ENCODE assay signal across 12 cellular contexts in genomic region chr9:92481029-92481633, GRCh38. TPM values are rescaled to one million over a fixed set of nuclear protein-coding genes. Genes with fewer than 3 reads are reported as not detected.
DNase-seq lines count a peak whose midpoint lies in the region; ATAC-seq, FAIRE-seq and TF ChIP-seq lines count a peak whose summit lies in the region.
"Had no signal": no experiment of that assay in that cellular context is flagged by ENCODE, and none has a peak within 500 bp of the region (broad histone marks: within the 10 kb centered on the region; RNA-seq: fewer than 3 reads in every experiment).

No MANE protein-coding gene starts in this region.

- H3K9me3 Mint-ChIP-seq in activated naive CD4-positive, alpha-beta T cell treated with anti-CD3 and anti-CD28 coated beads, Interleukin-2, amount 50 U/mL, for 72 hours: no peaks in the 10 kb centered on the region

- no peaks in the 10 kb centered on the region for H3K9me1 ChIP-seq in endothelial cell of umbilical vein (replicated peaks; ENCODE audit: control insufficient read depth, extremely low read depth, insufficient read depth, low read length)

- DNase-seq in endothelial cell of umbilical vein (ENCODE audit: low read depth, low spot score) (no peak), NCI-H1436 treated with DMSO at 0.1 percent for 48 hours (lab: John Stamatoyannopoulos, UW) (no peak)
- no peak for DNase-seq in activated naive CD4-positive, alpha-beta T cell treated with anti-CD3 and anti-CD28 coated beads, Interleukin-2, amount 50 U/mL, for 72 hours (ENCODE audit: low spot score in 2 of 2)
- DNase-seq: MM.1S, SW 1271, upper lobe of left lung had no signal

- peak overlapping the region; percentile 25 for H3K9ac ChIP-seq in HUES6 (ENCODE audit: low read length)
- H3K9ac ChIP-seq in endothelial cell of umbilical vein (replicated peaks; ENCODE audit: extremely low read depth, insufficient read depth, low read length): no peak overlapping the region
- H3K9ac ChIP-seq in rectal smooth muscle tissue (ENCODE audit: low read length): no peak overlapping the region

- H3K4me2 ChIP-seq in endothelial cell of umbilical vein (ENCODE audit: insufficient read depth, low read length): peak overlapping the region; percentile 17

- dilution Hi-C loops in endothelial cell of umbilical vein (cut with MboI; ENCODE audit: extremely low pct_ligation_motif_present, low sequenced_read_pairs): no loop called here

- FAIRE-seq in endothelial cell of umbilical vein (lab: Jason Lieb, UNC): no peak

- H3K27me3 ChIP-seq in HUES6 (ENCODE audit: control insufficient read depth, insufficient read depth, low read length) (no peaks in the 10 kb centered on the region), endothelial cell of umbilical vein (ENCODE audit: control insufficient read depth in 2 of 2, insufficient read depth in 2 of 2, low read length in 2 of 2) (no peaks in the 10 kb centered on the region), rectal smooth muscle tissue (ENCODE audit: control insufficient read depth, insufficient read depth, low read length) (no peaks in the 10 kb centered on the region)
- H3K27me3 ChIP-seq: upper lobe of left lung had no signal

- ATAC-seq in GM18502 (IDR thresholded peaks at IDR 0.05; ENCODE audit: poor library complexity, unreplicated experiment) (peak; percentile 57), GM18870 (IDR thresholded peaks at IDR 0.05; ENCODE audit: unreplicated experiment) (no peak), GM21390 (IDR thresholded peaks at IDR 0.05; ENCODE audit: unreplicated experiment) (no peak)
- no peak for ATAC-seq in activated naive CD4-positive, alpha-beta T cell treated with anti-CD3 and anti-CD28 coated beads, Interleukin-2, amount 50 U/mL, for 72 hours

- POLR2A ChIA-PET in endothelial cell of umbilical vein (lab: Charles Lee): interaction anchor here (0.6 kb wide), 1 partner anchor 366 kb away, joined by 5 read pairs; the partner anchor contains the start of gene SPTLC1

- CTCF ChIA-PET in endothelial cell of umbilical vein (lab: Charles Lee): interaction anchor here (1.0 to 1.7 kb wide), 7 partner anchors 12 to 120 kb away, joined by 3 to 5 read pairs (median 4); no protein-coding TSS in a partner anchor

- intact Hi-C loops in endothelial cell of umbilical vein (cut with micrococcal nuclease): loop anchor here (10.0 kb wide), 1 partner anchor 46 kb away; no protein-coding TSS in a partner anchor

- no peaks in the 10 kb centered on the region for H4K20me1 ChIP-seq in endothelial cell of umbilical vein (replicated peaks; ENCODE audit: control insufficient read depth, extremely low read depth, insufficient read depth, low read length)

- H3K36me3 Mint-ChIP-seq in activated naive CD4-positive, alpha-beta T cell treated with anti-CD3 and anti-CD28 coated beads, Interleukin-2, amount 50 U/mL, for 72 hours: no peaks in the 10 kb centered on the region

- no TSS peak for BruUV-seq in endothelial cell of umbilical vein (replicated peaks; lab: Mats Ljungman, UMichigan)

- TF ChIP-seq CTCF in endothelial cell of umbilical vein (IDR thresholded peaks at IDR 0.05; ENCODE audit: extremely low read depth in 1 of 2, insufficient read depth in 1 of 2, low read depth in 1 of 2, low read length in 2 of 2): no peak

- no peak overlapping the region for H2AFZ ChIP-seq in endothelial cell of umbilical vein (ENCODE audit: low read depth, low read length)

- no peaks in the 10 kb centered on the region for H3K79me2 ChIP-seq in endothelial cell of umbilical vein (ENCODE audit: control insufficient read depth, insufficient read depth, low read length)

- peak overlapping the region; percentile 74; the same call in 1 of the 2 replicates for H3K27ac ChIP-seq in HUES6 (ENCODE audit: low read depth, low read length)
- no peak overlapping the region for H3K27ac ChIP-seq in endothelial cell of umbilical vein (ENCODE audit: insufficient read depth, low read depth, low read length)
- peak overlapping the region; percentile 76 for H3K27ac ChIP-seq in rectal smooth muscle tissue (ENCODE audit: low read depth, low read length)

- H3K4me3 ChIP-seq in HUES6 (ENCODE audit: low read depth, low read length) (0 out of 2 replicates have a peak overlapping the region, but pooled peaks have one; percentile 9), endothelial cell of umbilical vein (replicated peaks in 1 of 3; ENCODE audit: insufficient read depth in 1 of 3, low read depth in 1 of 3, low read length in 3 of 3) (no peak overlapping the region), rectal smooth muscle tissue (ENCODE audit: low read length) (peak overlapping the region; percentile 33)
- H3K4me3 ChIP-seq: upper lobe of left lung had no signal

- no peak overlapping the region for H3K27ac Mint-ChIP-seq in activated naive CD4-positive, alpha-beta T cell treated with anti-CD3 and anti-CD28 coated beads, Interleukin-2, amount 50 U/mL, for 72 hours

- H3K4me1 ChIP-seq in HUES6 (ENCODE audit: control insufficient read depth, insufficient read depth, low read length) (peaks cover 22% of the 10 kb centered on the region), endothelial cell of umbilical vein (ENCODE audit: control insufficient read depth, extremely low read depth, insufficient read depth, low read length) (peaks cover 26% of the 10 kb centered on the region), rectal smooth muscle tissue (ENCODE audit: control insufficient read depth, insufficient read depth, low read length) (peaks cover 44% of the 10 kb centered on the region)

- TF ChIP-seq POLR2A in endothelial cell of umbilical vein (IDR thresholded peaks at IDR 0.05; ENCODE audit: low read depth, low read length): no peak

- H3K36me3 ChIP-seq in HUES6 (ENCODE audit: control insufficient read depth, insufficient read depth, low read length) (no peaks in the 10 kb centered on the region), endothelial cell of umbilical vein (ENCODE audit: control insufficient read depth in 2 of 2, extremely low read depth in 1 of 2, insufficient read depth in 2 of 2, low read length in 2 of 2) (no peaks in the 10 kb centered on the region), rectal smooth muscle tissue (ENCODE audit: control insufficient read depth, insufficient read depth, low read length) (no peaks in the 10 kb centered on the region)
- H3K36me3 ChIP-seq: upper lobe of left lung had no signal

- no peaks in the 10 kb centered on the region for H3K9me3 ChIP-seq in HUES6 (ENCODE audit: control insufficient read depth, insufficient read depth, low read depth, low read length)
- no peaks in the 10 kb centered on the region for H3K9me3 ChIP-seq in endothelial cell of umbilical vein (replicated peaks; ENCODE audit: control insufficient read depth, insufficient read depth, low read length)
- H3K9me3 ChIP-seq: upper lobe of left lung had no signal

TF ChIP-seq in endothelial cell of umbilical vein, 7 proteins besides CTCF, POLR2A, EP300 and RAD21:
- no peak for TF ChIP-seq MAX (IDR thresholded peaks at IDR 0.05; ENCODE audit: insufficient read depth, insufficient read length)
- TF ChIP-seq FOS (IDR thresholded peaks at IDR 0.05; ENCODE audit: borderline replicate concordance, insufficient read depth, low read length): no peak
- no peak for TF ChIP-seq JUN (IDR thresholded peaks at IDR 0.05; ENCODE audit: borderline replicate concordance, insufficient read depth, insufficient read length, low read depth)
- TF ChIP-seq EZH2 (IDR thresholded peaks at IDR 0.05; ENCODE audit: borderline replicate concordance, low read depth, low read length, severe bottlenecking): no peak

RNA-seq across cellular contexts. Expression of gene ASPN, which starts 1.2 kb away (rescaled TPM):
- total RNA-seq in endothelial cell of umbilical vein: not detected in 2 replicates
- polyA plus RNA-seq in endothelial cell of umbilical vein: not detected in 2 replicates
- not detected in 2 replicates for polyA plus RNA-seq in endothelial cell of umbilical vein (2011; cell fraction: cytosol; rRNA removed)
- not detected in 2 replicates for polyA plus RNA-seq in endothelial cell of umbilical vein (2011; cell fraction: nucleus; rRNA removed)
- not detected in 2 replicates for polyA plus RNA-seq in endothelial cell of umbilical vein (2012)
- not detected in 2 replicates for polyA minus RNA-seq in endothelial cell of umbilical vein
- polyA minus RNA-seq in endothelial cell of umbilical vein (2011; cell fraction: cytosol; rRNA and poly(A)+ RNA removed): not detected
- polyA minus RNA-seq in endothelial cell of umbilical vein (2011; cell fraction: nucleus; rRNA and poly(A)+ RNA removed): not detected in 2 replicates
- total RNA-seq in activated naive CD4-positive, alpha-beta T cell treated with anti-CD3 and anti-CD28 coated beads, Interleukin-2, amount 50 U/mL, for 72 hours: not detected
- total RNA-seq: glomerular endothelial cell had no signal

RNA-seq across cellular contexts. Expression of gene ECM2, which starts 54.7 kb away (rescaled TPM):
- total RNA-seq in endothelial cell of umbilical vein: not detected in 2 replicates
- 0.03 TPM in 2 replicates for polyA plus RNA-seq in endothelial cell of umbilical vein
- polyA plus RNA-seq in endothelial cell of umbilical vein (2011; cell fraction: cytosol; rRNA removed): 0.03 TPM in 1 of 2 replicates, not detected in the other
- polyA plus RNA-seq in endothelial cell of umbilical vein (2011; cell fraction: nucleus; rRNA removed): not detected in 2 replicates
- polyA plus RNA-seq in endothelial cell of umbilical vein (2012): not detected in 2 replicates
- not detected in 2 replicates for polyA minus RNA-seq in endothelial cell of umbilical vein
- 0.51 TPM for polyA minus RNA-seq in endothelial cell of umbilical vein (2011; cell fraction: cytosol; rRNA and poly(A)+ RNA removed)
- polyA minus RNA-seq in endothelial cell of umbilical vein (2011; cell fraction: nucleus; rRNA and poly(A)+ RNA removed): not detected in 2 replicates
- total RNA-seq in activated naive CD4-positive, alpha-beta T cell treated with anti-CD3 and anti-CD28 coated beads, Interleukin-2, amount 50 U/mL, for 72 hours: not detected
- total RNA-seq: glomerular endothelial cell had no signal

RNA-seq across cellular contexts. Expression of gene OMD, which starts 56.9 kb away (rescaled TPM):
- total RNA-seq in endothelial cell of umbilical vein: not detected in 2 replicates
- polyA plus RNA-seq in endothelial cell of umbilical vein: not detected in 2 replicates
- not detected in 2 replicates for polyA plus RNA-seq in endothelial cell of umbilical vein (2011; cell fraction: cytosol; rRNA removed)
- polyA plus RNA-seq in endothelial cell of umbilical vein (2011; cell fraction: nucleus; rRNA removed): not detected in 2 replicates
- 0.07 and 0.08 TPM in 2 replicates for polyA plus RNA-seq in endothelial cell of umbilical vein (2012)
- not detected in 2 replicates for polyA minus RNA-seq in endothelial cell of umbilical vein
- not detected for polyA minus RNA-seq in endothelial cell of umbilical vein (2011; cell fraction: cytosol; rRNA and poly(A)+ RNA removed)
- not detected in 2 replicates for polyA minus RNA-seq in endothelial cell of umbilical vein (2011; cell fraction: nucleus; rRNA and poly(A)+ RNA removed)
- not detected for total RNA-seq in activated naive CD4-positive, alpha-beta T cell treated with anti-CD3 and anti-CD28 coated beads, Interleukin-2, amount 50 U/mL, for 72 hours
- total RNA-seq: glomerular endothelial cell had no signal

Comparison
In these comparisons a context has a peak if more than half of its experiments do, and no peak if none do; other contexts are left out.
1. H3K4me3 ChIP-seq: peak in HUES6 (single experiment) and rectal smooth muscle tissue (single experiment); none in endothelial cell of umbilical vein (0 of 3).